In genomic region chr16:22352119-22352518, GRCh38 we compare ENCODE assay signal across 12 cellular contexts.
"Had no signal": no experiment of that assay in that cellular context is flagged by ENCODE, and none has a peak within 500 bp of the region (broad histone marks: within the 10 kb centered on the region; RNA-seq: fewer than 3 reads in every experiment).

No MANE protein-coding gene starts in this region.

- H3K4me3 Mint-ChIP-seq: memory B cell; neural crest cell; stimulated activated naive CD8-positive, alpha-beta T cell treated with anti-CD3 and anti-CD28 coated beads, Interleukin-15, Interleukin-2, amounts not matched to agents 100 ng/mL and 50 ng/mL, for 24 hours had no signal

- ATAC-seq: activated CD4-positive, CD25-positive, alpha-beta regulatory T cell treated with anti-CD3 and anti-CD28 coated beads, Interleukin-2, amount 50 U/mL, for 24 hours; heart left ventricle had no signal

- H3K27me3 Mint-ChIP-seq: memory B cell; stimulated activated naive CD8-positive, alpha-beta T cell treated with anti-CD3 and anti-CD28 coated beads, Interleukin-15, Interleukin-2, amounts not matched to agents 100 ng/mL and 50 ng/mL, for 24 hours had no signal

- H3K27ac Mint-ChIP-seq: memory B cell had no signal

- H3K27ac ChIP-seq: ovary had no signal

- H3K27me3 ChIP-seq: heart left ventricle, ovary had no signal

- H3K9me3 Mint-ChIP-seq: memory B cell; stimulated activated naive CD8-positive, alpha-beta T cell treated with anti-CD3 and anti-CD28 coated beads, Interleukin-15, Interleukin-2, amounts not matched to agents 100 ng/mL and 50 ng/mL, for 24 hours had no signal

- H3K36me3 ChIP-seq: ovary had no signal

- H3K4me3 ChIP-seq: heart left ventricle, ovary had no signal

- DNase-seq: activated CD8-positive, alpha-beta memory T cell treated with anti-CD3 and anti-CD28 coated beads for 24 hours; activated gamma-delta T cell; activated T-cell treated with anti-CD3 and anti-CD28 coated beads for 4 hours; effector CD4-positive, alpha-beta T cell; foreskin melanocyte; heart left ventricle; ovary; stimulated activated CD4-positive, alpha-beta T cell treated with anti-CD3 and anti-CD28 coated beads, Interleukin-4, amount 100 ng/mL, for 1 hour had no signal
